ENCODE assay signal across 1 cellular context in genomic region chr1:229408458-229409037, GRCh38.
TF ChIP-seq lines count a peak whose summit lies in the region.

No MANE protein-coding gene starts in this region.

TF ChIP-seq in GM23338, 12 proteins besides CTCF, POLR2A, EP300 and RAD21:
- TF ChIP-seq NANOG (IDR thresholded peaks at IDR 0.05; ENCODE audit: borderline replicate concordance) = no peak
- no peak for TF ChIP-seq ZNF462 (CRISPR knock-in tag; IDR thresholded peaks at IDR 0.05)
- peak; percentile 63 for TF ChIP-seq REST (IDR thresholded peaks at IDR 0.05; ENCODE audit: unreplicated experiment)
- TF ChIP-seq CREB1 (CRISPR knock-in tag; IDR thresholded peaks at IDR 0.05; ENCODE audit: low read depth) = no peak
- TF ChIP-seq ZNF331 (CRISPR knock-in tag; IDR thresholded peaks at IDR 0.05; ENCODE audit: low read depth) = no peak
TF ChIP-seq in GM23338: peak in this region for 1.
